10 cellular contexts compared by ENCODE assay signal in the genomic region with DNA sequence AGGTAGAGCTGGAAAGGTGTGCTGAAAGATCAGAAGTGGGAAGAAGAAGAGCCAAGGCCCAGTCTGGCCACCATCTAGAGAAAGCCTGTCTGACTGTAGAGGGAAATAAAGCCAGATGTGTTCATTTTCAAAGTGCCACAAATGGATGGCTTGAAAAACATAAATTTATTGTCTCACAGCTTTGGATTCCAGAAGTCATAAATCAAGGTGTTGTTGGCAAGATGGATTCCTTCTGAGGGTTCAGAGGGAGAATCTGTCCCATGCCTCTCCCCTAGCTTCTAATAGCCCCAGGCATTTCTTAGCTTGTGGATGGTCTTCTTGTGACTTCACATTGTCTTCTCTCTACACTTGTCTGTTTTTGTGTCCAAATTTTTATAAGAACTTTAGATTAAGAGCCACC. TPM values are rescaled to one million over a fixed set of nuclear protein-coding genes. Genes with fewer than 3 reads are reported as not detected.
"Had no signal": no experiment of that assay in that cellular context is flagged by ENCODE, and none has a peak within 500 bp of the region (broad histone marks: within the 10 kb centered on the region; RNA-seq: fewer than 3 reads in every experiment).

No MANE protein-coding gene starts in this region.

- H2AFZ ChIP-seq: GM23248 had no signal

- FAIRE-seq: HTR-8/SVneo had no signal

- H3K4me3 ChIP-seq: GM23248, HAP-1 had no signal

- H3K4me3 Mint-ChIP-seq: HFFc6, IgD-negative memory B cell had no signal

- ATAC-seq: HCT116 had no signal

- H3K27ac ChIP-seq: GM23248 had no signal

- H3K27ac Mint-ChIP-seq: HFFc6, IgD-negative memory B cell had no signal

- H3K9me3 ChIP-seq: HAP-1 had no signal

- H3K4me1 ChIP-seq: HAP-1 had no signal

- H3K36me3 ChIP-seq: HAP-1 had no signal

- H3K9ac ChIP-seq: GM23248 had no signal

- DNase-seq: GM23248, GOT3, H7, HFFc6 had no signal

- H3K9me3 Mint-ChIP-seq: HFFc6, IgD-negative memory B cell had no signal

RNA-seq across cellular contexts. Expression of a gene that starts 31.5 kb away (rescaled TPM):
- total RNA-seq: GM23248, H4, H7, HFFc6, HT-29 had no signal
- polyA plus RNA-seq: GM23248, IgD-negative memory B cell had no signal
